ENCODE assay signal across 23 cellular contexts in the genomic region with DNA sequence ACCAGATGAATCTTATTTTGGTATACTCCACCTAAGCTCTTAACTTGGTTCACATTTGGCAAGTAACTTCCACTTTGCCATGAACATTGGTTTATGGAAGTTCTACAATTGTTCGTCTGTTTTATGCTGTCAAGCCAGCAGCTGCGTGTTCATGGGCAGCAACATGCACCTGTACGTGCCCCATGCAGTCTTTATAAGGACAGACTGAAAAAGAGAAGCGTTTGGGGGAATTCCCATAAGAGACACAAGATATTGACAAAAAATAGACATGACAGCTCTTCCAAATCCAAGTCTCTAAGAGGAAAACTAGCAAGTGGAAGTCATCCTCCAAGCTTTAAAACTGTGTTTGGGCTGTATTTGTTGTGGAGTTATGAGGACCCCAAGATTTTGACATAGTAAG.
DNase-seq lines count a peak whose midpoint lies in the region; ATAC-seq and TF ChIP-seq lines count a peak whose summit lies in the region.
"Had no signal": no experiment of that assay in that cellular context is flagged by ENCODE, and none has a peak within 500 bp of the region (broad histone marks: within the 10 kb centered on the region; RNA-seq: fewer than 3 reads in every experiment).

No MANE protein-coding gene starts in this region.

- peaks cover 34% of the 10 kb centered on the region for H3K4me1 Mint-ChIP-seq in nephron
- H3K4me1 Mint-ChIP-seq in T-cell, result no peaks in the 10 kb centered on the region
- no peaks in the 10 kb centered on the region for H3K4me1 Mint-ChIP-seq in MCF 10A (ENCODE audit: insufficient read depth, unreplicated experiment)
- H3K4me1 Mint-ChIP-seq: CD4-positive, CD25-positive, alpha-beta regulatory T cell had no signal

- H3K4me3 Mint-ChIP-seq in nephron, result no peak overlapping the region
- H3K4me3 Mint-ChIP-seq in T-cell, result no peak overlapping the region
- H3K4me3 Mint-ChIP-seq in MCF 10A (ENCODE audit: unreplicated experiment), result no peak overlapping the region
- H3K4me3 Mint-ChIP-seq: CD4-positive, CD25-positive, alpha-beta regulatory T cell had no signal

- H3K4me3 ChIP-seq in SK-N-SH (ENCODE audit: low read depth in 2 of 2, low read length in 1 of 2) (no peak overlapping the region), OCI-LY3 (ENCODE audit: low read length) (peak overlapping the region; percentile 23; the same call in 1 of the 2 replicates), trophoblast cell (ENCODE audit: low read depth, low read length) (no peak overlapping the region)
- H3K4me3 ChIP-seq: Peyer's patch had no signal

- H3K9me3 Mint-ChIP-seq in nephron (no peaks in the 10 kb centered on the region), T-cell (peaks cover 0 to 3% (median 0%) of the 10 kb centered on the region in 3 donors), MCF 10A (ENCODE audit: unreplicated experiment) (no peaks in the 10 kb centered on the region)

- H3K9ac ChIP-seq in SK-N-SH, result no peak overlapping the region
- H3K9ac ChIP-seq in OCI-LY3 (ENCODE audit: low read length), result no peak overlapping the region; the same call in 1 of the 2 replicates
- H3K9ac ChIP-seq in trophoblast cell (ENCODE audit: low read length), result no peak overlapping the region

- 75% methylated on average over 4 of the region's 4 CpGs for WGBS in SK-N-SH (ENCODE audit: low lambda C conversion rate)
- no CpG with 5 or more reads among the region's 4 CpGs for WGBS in trophoblast cell (ENCODE audit: extremely low coverage, insufficient coverage, insufficient read length)

- H3K4me1 ChIP-seq in SK-N-SH (ENCODE audit: control insufficient read depth in 1 of 2, insufficient read depth in 2 of 2, low read depth in 1 of 2, low read length in 1 of 2) (peaks cover 12 to 40% of the 10 kb centered on the region in 2 experiments), OCI-LY3 (ENCODE audit: low read length) (peaks cover 18% of the 10 kb centered on the region), trophoblast cell (ENCODE audit: control insufficient read depth in 1 of 2, insufficient read depth in 2 of 2, low read length in 2 of 2) (peaks cover 2 to 9% of the 10 kb centered on the region in 2 experiments)
- H3K4me1 ChIP-seq: Peyer's patch had no signal

- no peak overlapping the region for H3K18ac ChIP-seq in trophoblast cell (ENCODE audit: low read length)

- no peaks in the 10 kb centered on the region for H3K36me3 Mint-ChIP-seq in nephron (ENCODE audit: low read depth)
- H3K36me3 Mint-ChIP-seq in T-cell, result no peaks in the 10 kb centered on the region
- H3K36me3 Mint-ChIP-seq in MCF 10A (ENCODE audit: insufficient read depth, unreplicated experiment), result no peaks in the 10 kb centered on the region
- H3K36me3 Mint-ChIP-seq: CD4-positive, CD25-positive, alpha-beta regulatory T cell had no signal

- intact Hi-C loops in MCF 10A (cut with micrococcal nuclease), result no loop called here

- H3K27me3 Mint-ChIP-seq in nephron (ENCODE audit: low read depth), result no peaks in the 10 kb centered on the region
- H3K27me3 Mint-ChIP-seq in T-cell, result peaks cover 3 to 8% of the 10 kb centered on the region in 2 donors
- H3K27me3 Mint-ChIP-seq in MCF 10A (ENCODE audit: insufficient read depth, unreplicated experiment), result peaks cover 53% of the 10 kb centered on the region
- H3K27me3 Mint-ChIP-seq: CD4-positive, CD25-positive, alpha-beta regulatory T cell had no signal

- H3K27ac Mint-ChIP-seq in nephron (peak overlapping the region; percentile 50 to 78 (median 66)), T-cell (no peak overlapping the region), MCF 10A (ENCODE audit: low read depth, unreplicated experiment) (no peak overlapping the region)
- H3K27ac Mint-ChIP-seq: CD4-positive, CD25-positive, alpha-beta regulatory T cell had no signal

- no peak overlapping the region for H3K23ac ChIP-seq in trophoblast cell (ENCODE audit: low read length)

- H3K14ac ChIP-seq in trophoblast cell (ENCODE audit: low read length), result no peak overlapping the region

- H3K79me1 ChIP-seq in trophoblast cell (ENCODE audit: low read length), result peaks cover 4% of the 10 kb centered on the region

- DNase-seq in SK-N-SH, result no peak
- no peak for DNase-seq in trophoblast cell
- DNase-seq in T-cell, result no peak
- DNase-seq in MCF 10A (ENCODE audit: unreplicated experiment), result no peak
- DNase-seq: ACHN; CD4-positive, CD25-positive, alpha-beta regulatory T cell; DMS153; DND-41; H7; IMR-90; KG1; NCI-H1048; NCI-H1694; NCI-H2029 treated with DMSO at 0.1 percent for 48 hours; NCI-H2227 treated with DMSO at 0.1 percent for 48 hours; NCI-H526 treated with DMSO at 0.1 percent for 48 hours; Peyer's patch; SIG-M5 had no signal

- H3K79me2 ChIP-seq in SK-N-SH (ENCODE audit: insufficient read depth) (peaks cover 8% of the 10 kb centered on the region), OCI-LY3 (ENCODE audit: low read length) (no peaks in the 10 kb centered on the region), trophoblast cell (ENCODE audit: control insufficient read depth, insufficient read depth, low read length, poor library complexity) (no peaks in the 10 kb centered on the region)

- CTCF ChIA-PET in SK-N-SH (lab: Yijun Ruan, JAX) (interaction anchor here (0.7 to 2.3 kb wide), 4 partner anchors 19 to 320 kb away, joined by 3 to 14 read pairs (median 3); no protein-coding TSS in a partner anchor), T-cell (lab: Charles Lee) (no interaction called here), MCF 10A (lab: Yijun Ruan, JAX) (interaction anchor here (0.7 to 3.1 kb wide), 2 partner anchors 22 to 247 kb away, joined by 3 to 11 read pairs; no protein-coding TSS in a partner anchor)

- no peak overlapping the region for H4K8ac ChIP-seq in trophoblast cell (ENCODE audit: low read depth, low read length)

- H2AFZ ChIP-seq in SK-N-SH (ENCODE audit: low read depth), result no peak overlapping the region
- peak overlapping the region; percentile 46 for H2AFZ ChIP-seq in OCI-LY3 (ENCODE audit: low read depth, low read length)
- no peak overlapping the region for H2AFZ ChIP-seq in trophoblast cell (ENCODE audit: insufficient read depth, low read length, poor library complexity)

- no peak for ATAC-seq in SK-N-SH treated with all-trans-retinoic acid at 6 μM for 48 hours
- ATAC-seq in T-cell (replicated peaks in 1 of 4), result no peak
- no peak for ATAC-seq in HG03469 (IDR thresholded peaks at IDR 0.05; ENCODE audit: unreplicated experiment)

- no TSS peak for BruUV-seq in MCF 10A (replicated peaks; lab: Mats Ljungman, UMichigan)

- H2BK120ac ChIP-seq in trophoblast cell (ENCODE audit: insufficient read depth, low read length, poor library complexity), result peak overlapping the region; percentile 55

- H3K27ac ChIP-seq in SK-N-SH (ENCODE audit: low read depth in 2 of 2, low read length in 1 of 2), result peak overlapping the region; percentile 39 to 50; a peak in 2 of 4 replicates
- peak overlapping the region; percentile 24; the same call in 1 of the 2 replicates for H3K27ac ChIP-seq in OCI-LY3 (ENCODE audit: low read length)
- H3K27ac ChIP-seq in trophoblast cell (ENCODE audit: low read depth, low read length), result no peak overlapping the region
- H3K27ac ChIP-seq: 22Rv1, Peyer's patch had no signal

- H4K20me1 ChIP-seq in SK-N-SH (ENCODE audit: insufficient read depth), result no peaks in the 10 kb centered on the region
- no peaks in the 10 kb centered on the region for H4K20me1 ChIP-seq in OCI-LY3 (ENCODE audit: insufficient read depth, low read length)

- H3K4ac ChIP-seq in trophoblast cell (ENCODE audit: low read depth, low read length), result no peak overlapping the region

- H3K36me3 ChIP-seq in SK-N-SH (replicated peaks in 1 of 2; ENCODE audit: control insufficient read depth in 1 of 2, insufficient read depth in 2 of 2, low read length in 1 of 2), result no peaks in the 10 kb centered on the region
- H3K36me3 ChIP-seq in OCI-LY3 (replicated peaks; ENCODE audit: low read depth, low read length), result no peaks in the 10 kb centered on the region
- no peaks in the 10 kb centered on the region for H3K36me3 ChIP-seq in trophoblast cell (ENCODE audit: control insufficient read depth in 1 of 2, insufficient read depth in 2 of 2, low read length in 2 of 2)
- H3K36me3 ChIP-seq: Peyer's patch had no signal

- no peaks in the 10 kb centered on the region for H3K27me3 ChIP-seq in SK-N-SH (ENCODE audit: insufficient read depth)
- H3K27me3 ChIP-seq in OCI-LY3 (ENCODE audit: low read depth, low read length), result no peaks in the 10 kb centered on the region
- H3K27me3 ChIP-seq in trophoblast cell (ENCODE audit: insufficient read depth, low read length), result no peaks in the 10 kb centered on the region
- H3K27me3 ChIP-seq: Peyer's patch had no signal

- no peak for TF ChIP-seq RAD21 in SK-N-SH (IDR thresholded peaks at IDR 0.05; ENCODE audit: low read length)

- peak overlapping the region; percentile 42; the same call in 1 of the 2 replicates for H3K4me2 ChIP-seq in SK-N-SH
- peak overlapping the region; percentile 59 for H3K4me2 ChIP-seq in OCI-LY3 (ENCODE audit: low read length)
- H3K4me2 ChIP-seq in trophoblast cell (ENCODE audit: low read length), result no peak overlapping the region

- H2BK12ac ChIP-seq in trophoblast cell (ENCODE audit: low read length), result peak overlapping the region; percentile 92

- H3F3A ChIP-seq in SK-N-SH (replicated peaks; ENCODE audit: insufficient read depth), result peaks cover 36% of the 10 kb centered on the region

- no peak overlapping the region for H4K12ac ChIP-seq in trophoblast cell (ENCODE audit: low read depth, low read length)

- no peak overlapping the region for H2BK5ac ChIP-seq in trophoblast cell (ENCODE audit: low read depth, low read length, poor library complexity)

- TF ChIP-seq EP300 in SK-N-SH (IDR thresholded peaks at IDR 0.05; ENCODE audit: borderline replicate concordance in 1 of 2, low read depth in 1 of 2, low read length in 1 of 2), result no peak

- POLR2A ChIA-PET in SK-N-SH (lab: Yijun Ruan, JAX) (no interaction called here), T-cell (lab: Charles Lee) (interaction anchor here in 1 of 2 donors (0.6 kb wide), 1 partner anchor 267 kb away, joined by 3 read pairs; no protein-coding TSS in a partner anchor), MCF 10A (lab: Yijun Ruan, JAX) (no interaction called here)

- no peak overlapping the region for H2AK5ac ChIP-seq in trophoblast cell (ENCODE audit: low read length)

- no peaks in the 10 kb centered on the region for H3K9me3 ChIP-seq in SK-N-SH
- no peaks in the 10 kb centered on the region for H3K9me3 ChIP-seq in OCI-LY3 (ENCODE audit: insufficient read depth, low read length)
- no peaks in the 10 kb centered on the region for H3K9me3 ChIP-seq in trophoblast cell (ENCODE audit: insufficient read depth, low read depth, low read length)
- H3K9me3 ChIP-seq: Peyer's patch had no signal

- H4K91ac ChIP-seq in trophoblast cell (ENCODE audit: low read depth, low read length), result peak overlapping the region; percentile 62

- no peaks in the 10 kb centered on the region for H3K9me2 ChIP-seq in SK-N-SH

- no peak for TF ChIP-seq CTCF in SK-N-SH (IDR thresholded peaks at IDR 0.05)
- TF ChIP-seq CTCF in OCI-LY3 (IDR thresholded peaks at IDR 0.05; ENCODE audit: low read depth, low read length), result no peak
- no peak for TF ChIP-seq CTCF in nephron (IDR thresholded peaks at IDR 0.05; ENCODE audit: unreplicated experiment in 3 of 3)
- TF ChIP-seq CTCF in MCF 10A (IDR thresholded peaks at IDR 0.05; ENCODE audit: unreplicated experiment), result no peak

TF ChIP-seq in SK-N-SH, 30 proteins besides CTCF, POLR2A, EP300 and RAD21 (continues in another document):
- TF ChIP-seq SMC3 (IDR thresholded peaks at IDR 0.05; ENCODE audit: low read depth, low read length) (no peak), FOXJ3 (CRISPR knock-in tag; IDR thresholded peaks at IDR 0.05) (no peak)

TF ChIP-seq in SK-N-SH treated with all-trans-retinoic acid at 6 μM for 48 hours, 23 proteins besides CTCF, POLR2A, EP300 and RAD21 (continues in another document):
- no peak for TF ChIP-seq TOX (CRISPR knock-in tag; IDR thresholded peaks at IDR 0.05; ENCODE audit: borderline replicate concordance)

Comparison
In these comparisons a context has a peak if more than half of its experiments do, and no peak if none do; other contexts are left out.
1. H3K27ac Mint-ChIP-seq: peak in nephron (3 of 3); none in T-cell (0 of 2) and MCF 10A (single experiment).
2. CTCF ChIA-PET loops: an anchor here in SK-N-SH (0.7 to 2.3 kb wide) and MCF 10A (0.7 to 3.1 kb wide); none called in T-cell.